16 cellular contexts compared by ENCODE assay signal in the genomic region with DNA sequence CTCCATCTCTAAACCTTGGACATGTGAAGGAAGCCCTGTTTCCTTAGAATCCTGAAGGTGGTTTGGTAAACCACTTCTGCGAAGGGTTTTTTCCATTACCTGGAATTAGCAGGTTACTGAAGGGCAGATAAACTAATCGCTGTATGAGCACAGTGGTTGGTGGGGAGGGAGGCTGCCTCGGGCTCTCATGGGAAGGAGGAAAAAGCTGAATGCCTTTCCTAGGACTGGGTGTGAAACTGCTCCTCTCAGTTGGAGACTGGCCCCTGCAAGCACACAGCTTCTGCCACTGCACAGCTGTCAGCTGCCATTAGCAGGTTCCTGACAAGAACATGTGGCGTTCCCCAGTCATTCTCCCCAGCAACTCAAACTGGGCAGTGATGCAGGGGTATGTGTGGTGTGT.
DNase-seq lines count a peak whose midpoint lies in the region; ATAC-seq, FAIRE-seq and TF ChIP-seq lines count a peak whose summit lies in the region.
"Had no signal": no experiment of that assay in that cellular context is flagged by ENCODE, and none has a peak within 500 bp of the region (broad histone marks: within the 10 kb centered on the region; RNA-seq: fewer than 3 reads in every experiment).

No MANE protein-coding gene starts in this region.

- H3K4me2 ChIP-seq in GM23338 = no peak overlapping the region

- peak overlapping the region; percentile 6; the same call in 1 of the 2 replicates for H2AFZ ChIP-seq in GM23338

- H3F3A ChIP-seq in GM23338 (replicated peaks; ENCODE audit: low read depth) = no peaks in the 10 kb centered on the region

- H3K9me2 ChIP-seq in GM23338 (ENCODE audit: insufficient read depth) = no peaks in the 10 kb centered on the region

- no peak overlapping the region for H3K27ac Mint-ChIP-seq in GM23338
- no peak overlapping the region for H3K27ac Mint-ChIP-seq in WTC11
- no peak overlapping the region for H3K27ac Mint-ChIP-seq in immature natural killer cell
- H3K27ac Mint-ChIP-seq: T-cell had no signal

- H3K27ac ChIP-seq in AG04450 (ENCODE audit: low read depth, low read length) (peak overlapping the region; percentile 48), GM23338 (ENCODE audit: low read depth) (no peak overlapping the region), kidney (ENCODE audit: low read depth in 2 of 2, low read length in 2 of 2) (no peak overlapping the region)
- H3K27ac ChIP-seq: coronary artery, pancreas had no signal

- FAIRE-seq in kidney (lab: Jason Lieb, UNC) (no peak), RCC 7860 (lab: Jason Lieb, UNC) (no peak)
- FAIRE-seq: pancreas had no signal

- H3K9ac ChIP-seq in kidney (ENCODE audit: low read length in 2 of 2) = no peak overlapping the region

- H3K36me3 Mint-ChIP-seq in GM23338 (ENCODE audit: low read depth) (no peaks in the 10 kb centered on the region), WTC11 (no peaks in the 10 kb centered on the region), immature natural killer cell (no peaks in the 10 kb centered on the region)
- H3K36me3 Mint-ChIP-seq: T-cell had no signal

- H3K27me3 Mint-ChIP-seq in GM23338 (ENCODE audit: insufficient read depth, low read depth, poor library complexity) = no peaks in the 10 kb centered on the region
- no peaks in the 10 kb centered on the region for H3K27me3 Mint-ChIP-seq in WTC11 (ENCODE audit: low read depth)
- no peaks in the 10 kb centered on the region for H3K27me3 Mint-ChIP-seq in immature natural killer cell (ENCODE audit: low read depth in 3 of 3)

- ATAC-seq in GM23338 = peak; percentile 55
- ATAC-seq in WTC11 = peak; percentile 60
- no peak for ATAC-seq in left colon
- ATAC-seq: activated CD4-positive, CD25-positive, alpha-beta regulatory T cell treated with anti-CD3 and anti-CD28 coated beads, Interleukin-2, amount 50 U/mL, for 24 hours; T-cell had no signal

- intact Hi-C loops in kidney (cut with DNase I) = no loop called here
- intact Hi-C loops in left colon (cut with DNase I, micrococcal nuclease) = no loop called here

- DNase-seq in AG04450 (ENCODE audit: low read depth, low spot score) (no peak), GM23338 (ENCODE audit: low spot score) (no peak), WTC11 (ENCODE audit: low spot score) (no peak), kidney (peak; percentile 27), left colon (no peak), immature natural killer cell (no peak), MG63 (no peak), RCC 7860 (ENCODE audit: low spot score) (no peak)
- DNase-seq: DMS79 treated with DMSO at 0.1 percent for 48 hours, Kasumi-1, midbrain, NCI-H2029 treated with DMSO at 0.1 percent for 48 hours, pancreas, T-cell had no signal

- H3K9me3 Mint-ChIP-seq in GM23338 (no peaks in the 10 kb centered on the region), WTC11 (peaks cover 5% of the 10 kb centered on the region), immature natural killer cell (peaks cover 0 to 12% (median 3%) of the 10 kb centered on the region in 6 donors)

- no peak overlapping the region for H3K4me3 ChIP-seq in AG04450 (ENCODE audit: low read depth, low read length)
- H3K4me3 ChIP-seq in GM23338 = no peak overlapping the region
- no peak overlapping the region for H3K4me3 ChIP-seq in kidney (ENCODE audit: low read length in 2 of 2)
- H3K4me3 ChIP-seq in MG63 = no peak overlapping the region
- H3K4me3 ChIP-seq: coronary artery, pancreas had no signal

- CTCF ChIA-PET in AG04450 (lab: Charles Lee) = interaction anchor here (1.4 kb wide), 1 partner anchor 12 kb away, joined by 4 read pairs; no protein-coding TSS in a partner anchor
- CTCF ChIA-PET in WTC11 (lab: Charles Lee) = interaction anchor here (1.7 kb wide), 1 partner anchor 13 kb away, joined by 11 read pairs; no protein-coding TSS in a partner anchor

- H3K36me3 ChIP-seq in GM23338 (ENCODE audit: insufficient read depth) (no peaks in the 10 kb centered on the region), kidney (ENCODE audit: control insufficient read depth in 1 of 2, insufficient read depth in 2 of 2, low read length in 2 of 2) (no peaks in the 10 kb centered on the region), MG63 (no peaks in the 10 kb centered on the region)
- H3K36me3 ChIP-seq: pancreas had no signal

- H3K4me1 Mint-ChIP-seq in GM23338 = peaks cover 9% of the 10 kb centered on the region
- H3K4me1 Mint-ChIP-seq in WTC11 = peaks cover 17% of the 10 kb centered on the region
- no peaks in the 10 kb centered on the region for H3K4me1 Mint-ChIP-seq in immature natural killer cell
- H3K4me1 Mint-ChIP-seq: T-cell had no signal

- H3K4me1 ChIP-seq in GM23338 (ENCODE audit: insufficient read depth) (peaks cover 9% of the 10 kb centered on the region), kidney (ENCODE audit: control insufficient read depth in 1 of 2, insufficient read depth in 1 of 2, low read depth in 1 of 2, low read length in 2 of 2) (no peaks in the 10 kb centered on the region)
- H3K4me1 ChIP-seq: pancreas had no signal

- H3K9me3 ChIP-seq in AG04450 (ENCODE audit: control insufficient read depth, insufficient read depth, low read length) (no peaks in the 10 kb centered on the region), kidney (ENCODE audit: control insufficient read depth in 1 of 2, low read length in 2 of 2) (no peaks in the 10 kb centered on the region), MG63 (peaks cover 11% of the 10 kb centered on the region)
- H3K9me3 ChIP-seq: pancreas had no signal

- no peaks in the 10 kb centered on the region for H3K79me2 ChIP-seq in GM23338 (replicated peaks; ENCODE audit: insufficient read depth)

- POLR2A ChIA-PET in AG04450 (lab: Yijun Ruan, JAX) = no interaction called here
- POLR2A ChIA-PET in WTC11 (lab: Charles Lee) = no interaction called here

- no peak overlapping the region for H3K4me3 Mint-ChIP-seq in GM23338
- no peak overlapping the region for H3K4me3 Mint-ChIP-seq in WTC11
- H3K4me3 Mint-ChIP-seq in immature natural killer cell = no peak overlapping the region
- H3K4me3 Mint-ChIP-seq: T-cell had no signal

- H4K20me1 ChIP-seq in GM23338 (replicated peaks; ENCODE audit: insufficient read depth) = no peaks in the 10 kb centered on the region

- H3K27me3 ChIP-seq in AG04450 (ENCODE audit: control insufficient read depth, insufficient read depth, low read length) = no peaks in the 10 kb centered on the region
- no peaks in the 10 kb centered on the region for H3K27me3 ChIP-seq in GM23338 (ENCODE audit: insufficient read depth)
- H3K27me3 ChIP-seq in MG63 = no peaks in the 10 kb centered on the region
- H3K27me3 ChIP-seq: pancreas had no signal

- TF ChIP-seq CTCF in AG04450 (IDR thresholded peaks at IDR 0.05; ENCODE audit: low read depth, low read length) = no peak
- TF ChIP-seq CTCF in GM23338 (conservative IDR thresholded peaks at IDR 0.05; ENCODE audit: low read depth in 2 of 2) = no peak
- no peak for TF ChIP-seq CTCF in WTC11 (IDR thresholded peaks at IDR 0.05)
- TF ChIP-seq CTCF in kidney (IDR thresholded peaks at IDR 0.05; ENCODE audit: borderline replicate concordance, extremely low read depth, insufficient read depth) = no peak

TF ChIP-seq in GM23338, 12 proteins besides CTCF, POLR2A, EP300 and RAD21 (continues in another document):
- TF ChIP-seq JUNB (IDR thresholded peaks at IDR 0.05; ENCODE audit: unreplicated experiment) (no peak), POLR2AphosphoS5 (IDR thresholded peaks at IDR 0.05; ENCODE audit: low read depth) (no peak), ZNF331 (CRISPR knock-in tag; IDR thresholded peaks at IDR 0.05; ENCODE audit: low read depth) (no peak), EZH2phosphoT487 (IDR thresholded peaks at IDR 0.05; ENCODE audit: unreplicated experiment) (no peak), EZH2 (IDR thresholded peaks at IDR 0.05; ENCODE audit: low read depth, unreplicated experiment) (no peak), ZNF114 (CRISPR knock-in tag; IDR thresholded peaks at IDR 0.05) (no peak), STAT1 (IDR thresholded peaks at IDR 0.05; ENCODE audit: unreplicated experiment) (no peak), CREB1 (CRISPR knock-in tag; IDR thresholded peaks at IDR 0.05; ENCODE audit: low read depth) (no peak), NANOG (IDR thresholded peaks at IDR 0.05; ENCODE audit: borderline replicate concordance) (no peak)
- TF ChIP-seq, protein P1, sequence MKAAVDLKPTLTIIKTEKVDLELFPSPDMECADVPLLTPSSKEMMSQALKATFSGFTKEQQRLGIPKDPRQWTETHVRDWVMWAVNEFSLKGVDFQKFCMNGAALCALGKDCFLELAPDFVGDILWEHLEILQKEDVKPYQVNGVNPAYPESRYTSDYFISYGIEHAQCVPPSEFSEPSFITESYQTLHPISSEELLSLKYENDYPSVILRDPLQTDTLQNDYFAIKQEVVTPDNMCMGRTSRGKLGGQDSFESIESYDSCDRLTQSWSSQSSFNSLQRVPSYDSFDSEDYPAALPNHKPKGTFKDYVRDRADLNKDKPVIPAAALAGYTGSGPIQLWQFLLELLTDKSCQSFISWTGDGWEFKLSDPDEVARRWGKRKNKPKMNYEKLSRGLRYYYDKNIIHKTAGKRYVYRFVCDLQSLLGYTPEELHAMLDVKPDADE (IDR thresholded peaks at IDR 0.05) = no peak

TF ChIP-seq in WTC11, 78 proteins besides CTCF, POLR2A, EP300 and RAD21:
- TF ChIP-seq, protein P2, sequence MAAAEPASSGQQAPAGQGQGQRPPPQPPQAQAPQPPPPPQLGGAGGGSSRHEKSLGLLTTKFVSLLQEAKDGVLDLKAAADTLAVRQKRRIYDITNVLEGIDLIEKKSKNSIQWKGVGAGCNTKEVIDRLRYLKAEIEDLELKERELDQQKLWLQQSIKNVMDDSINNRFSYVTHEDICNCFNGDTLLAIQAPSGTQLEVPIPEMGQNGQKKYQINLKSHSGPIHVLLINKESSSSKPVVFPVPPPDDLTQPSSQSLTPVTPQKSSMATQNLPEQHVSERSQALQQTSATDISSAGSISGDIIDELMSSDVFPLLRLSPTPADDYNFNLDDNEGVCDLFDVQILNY (CRISPR knock-in tag; IDR thresholded peaks at IDR 0.05) = no peak
- TF ChIP-seq ELF4 (CRISPR knock-in tag; IDR thresholded peaks at IDR 0.05; ENCODE audit: low read depth) = no peak
